In the genomic region with DNA sequence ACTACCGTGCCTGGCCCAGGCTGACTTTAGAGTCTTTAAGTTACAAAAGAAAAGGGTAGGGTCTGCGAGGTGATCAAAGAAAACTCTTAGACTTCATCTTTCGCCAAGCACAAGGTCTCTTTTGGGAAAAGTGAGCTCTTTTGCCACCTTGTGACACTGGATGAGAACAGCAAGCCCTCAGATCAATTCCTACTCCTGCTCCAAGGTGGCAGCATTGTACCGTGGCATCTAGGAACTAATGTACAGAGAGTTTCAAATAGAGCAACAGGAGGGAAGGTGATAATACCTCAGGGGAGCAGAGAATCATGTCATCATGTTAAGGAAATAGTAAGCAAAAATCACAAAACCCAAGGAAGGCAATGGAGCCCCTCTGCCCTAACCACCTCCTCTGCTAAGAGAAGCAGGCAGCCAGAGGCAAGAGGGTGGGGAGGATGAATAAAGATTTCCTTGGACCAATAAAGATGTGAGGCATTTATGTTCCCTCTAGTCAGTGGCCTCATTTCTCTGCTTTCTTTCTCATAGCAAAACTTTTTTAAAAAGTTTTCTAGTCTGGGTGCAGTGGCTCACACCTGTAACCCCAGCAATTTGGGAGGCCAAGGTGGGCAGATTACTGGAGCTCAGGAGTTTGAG, we compare ENCODE assay signal across 9 cellular contexts. TPM values are rescaled to one million over a fixed set of nuclear protein-coding genes. Genes with fewer than 3 reads are reported as not detected.
DNase-seq lines count a peak whose midpoint lies in the region; ATAC-seq and TF ChIP-seq lines count a peak whose summit lies in the region.
"Had no signal": no experiment of that assay in that cellular context is flagged by ENCODE, and none has a peak within 500 bp of the region (broad histone marks: within the 10 kb centered on the region; RNA-seq: fewer than 3 reads in every experiment).

No MANE protein-coding gene starts in this region.

- CTCF ChIA-PET in PC-9 (lab: Charles Lee) = interaction anchor here (0.5 to 1.6 kb wide), 17 partner anchors 15 to 1039 kb away, joined by 3 to 7 read pairs (median 4); a partner anchor contains a TSS

- H3K27ac Mint-ChIP-seq in natural killer cell treated with Interleukin-12 subunit alpha and Interleukin-12 subunit beta and Interleukin-15 and Interleukin-18, amount 100 ng/mL, for 72 hours = no peak overlapping the region

- H3K27ac ChIP-seq in PC-9 = no peak overlapping the region
- no peak overlapping the region for H3K27ac ChIP-seq in stomach

- no TSS peak for BruUV-seq in PC-9 (replicated peaks; lab: Mats Ljungman, UMichigan)

- no peaks in the 10 kb centered on the region for H3K9me2 ChIP-seq in PC-9 (ENCODE audit: insufficient read depth)

- H3F3A ChIP-seq in PC-9 (ENCODE audit: insufficient read depth, low read depth) = no peaks in the 10 kb centered on the region

- no peak for TF ChIP-seq POLR2A in stomach (IDR thresholded peaks at IDR 0.05)

- peak; percentile 94 for ATAC-seq in esophagus mucosa
- ATAC-seq in natural killer cell treated with Interleukin-12 subunit alpha and Interleukin-12 subunit beta and Interleukin-15 and Interleukin-18, amount 100 ng/mL, for 72 hours = peak; percentile 79

- no peaks in the 10 kb centered on the region for H3K9me3 Mint-ChIP-seq in natural killer cell treated with Interleukin-12 subunit alpha and Interleukin-12 subunit beta and Interleukin-15 and Interleukin-18, amount 100 ng/mL, for 72 hours

- H3K4me3 Mint-ChIP-seq in natural killer cell treated with Interleukin-12 subunit alpha and Interleukin-12 subunit beta and Interleukin-15 and Interleukin-18, amount 100 ng/mL, for 72 hours = no peak overlapping the region

- no peaks in the 10 kb centered on the region for H3K36me3 Mint-ChIP-seq in natural killer cell treated with Interleukin-12 subunit alpha and Interleukin-12 subunit beta and Interleukin-15 and Interleukin-18, amount 100 ng/mL, for 72 hours

- no peak overlapping the region for H2AFZ ChIP-seq in PC-9

- H3K4me3 ChIP-seq in PC-9 = no peak overlapping the region
- H3K4me3 ChIP-seq in stomach = no peak overlapping the region

- WGBS in stomach, 5 donors = 4 to 9% (median 5%) methylated on average over 4 of the region's 4 CpGs

- H3K27me3 Mint-ChIP-seq in natural killer cell treated with Interleukin-12 subunit alpha and Interleukin-12 subunit beta and Interleukin-15 and Interleukin-18, amount 100 ng/mL, for 72 hours = no peaks in the 10 kb centered on the region

- no peaks in the 10 kb centered on the region for H4K20me1 ChIP-seq in PC-9 (ENCODE audit: insufficient read depth)

- H3K4me1 ChIP-seq in PC-9 (replicated peaks; ENCODE audit: insufficient read depth) (no peaks in the 10 kb centered on the region), stomach (peaks cover 0 to 5% (median 2%) of the 10 kb centered on the region in 4 donors)

- POLR2A ChIA-PET in PC-9 (lab: Charles Lee; ENCODE audit: unreplicated experiment) = interaction anchor here (0.6 to 0.8 kb wide), 4 partner anchors 14 to 1192 kb away, joined by 3 to 6 read pairs (median 4); no protein-coding TSS in a partner anchor

- H3K27me3 ChIP-seq in PC-9 (ENCODE audit: insufficient read depth, low read depth) (no peaks in the 10 kb centered on the region), stomach (no peaks in the 10 kb centered on the region)

- H3K79me2 ChIP-seq in PC-9 (ENCODE audit: low read depth) = no peaks in the 10 kb centered on the region

- no peak for TF ChIP-seq EP300 in stomach (IDR thresholded peaks at IDR 0.05)

- H3K36me3 ChIP-seq in PC-9 (ENCODE audit: low read depth) = no peaks in the 10 kb centered on the region
- no peaks in the 10 kb centered on the region for H3K36me3 ChIP-seq in stomach

- intact Hi-C loops in PC-9 (cut with micrococcal nuclease; ENCODE audit: unreplicated experiment) = loop anchor here (2.0 to 5.0 kb wide), 3 partner anchors 23 to 746 kb away; no protein-coding TSS in a partner anchor
- intact Hi-C loops in stomach (cut with DNase I; ENCODE audit: low total_unique reads) = no loop called here

- DNase-seq in NK-92 treated with Interleukin-12 subunit alpha and Interleukin-12 subunit beta, amount 100 ng/mL, for 24 hours (lab: John Stamatoyannopoulos, UW) = peak; percentile 32
- DNase-seq in NK-92 (lab: John Stamatoyannopoulos, UW; ENCODE audit: unreplicated experiment) (no peak), LoVo (ENCODE audit: low spot score) (peak; percentile 76), PC-9 (peak; percentile 73), activated T-cell treated with anti-CD3 and anti-CD28 coated beads for 4 hours (peak; percentile 43), stomach (peak; percentile 70)
- no peak for DNase-seq in natural killer cell treated with Interleukin-12 subunit alpha and Interleukin-12 subunit beta and Interleukin-15 and Interleukin-18, amount 100 ng/mL, for 72 hours (ENCODE audit: low spot score)

- H3K9me3 ChIP-seq in PC-9 (ENCODE audit: insufficient read depth, low read depth) (no peaks in the 10 kb centered on the region), stomach (no peaks in the 10 kb centered on the region)

- peaks cover 0 to 8% of the 10 kb centered on the region in 2 donors for H3K4me1 Mint-ChIP-seq in natural killer cell treated with Interleukin-12 subunit alpha and Interleukin-12 subunit beta and Interleukin-15 and Interleukin-18, amount 100 ng/mL, for 72 hours (ENCODE audit: low read depth in 2 of 2)

- TF ChIP-seq CTCF in PC-9 (conservative IDR thresholded peaks at IDR 0.05) (peak; percentile 96), stomach (IDR thresholded peaks at IDR 0.05) (peak; percentile 16 to 100 (median 95))

- H3K4me2 ChIP-seq in PC-9 = no peak overlapping the region

RNA-seq across cellular contexts. Expression of a gene that starts 2.1 kb away (rescaled TPM):
- total RNA-seq in PC-9 (2021) (not detected in 2 replicates), esophagus mucosa (not detected), stomach (not detected)
- total RNA-seq in natural killer cell treated with Interleukin-12 subunit alpha and Interleukin-12 subunit beta and Interleukin-15 and Interleukin-18, amount 100 ng/mL, for 72 hours = not detected
- not detected for polyA plus RNA-seq in stomach
- total RNA-seq: mononuclear cell had no signal

RNA-seq across cellular contexts. Expression of a gene that starts 33.0 kb away (rescaled TPM):
- 125 and 185 TPM in 2 replicates for total RNA-seq in PC-9 (2021)
- 119 TPM for total RNA-seq in esophagus mucosa
- total RNA-seq in natural killer cell treated with Interleukin-12 subunit alpha and Interleukin-12 subunit beta and Interleukin-15 and Interleukin-18, amount 100 ng/mL, for 72 hours = 100 to 1,000 TPM in 1 of 2 donors, 10 to 100 TPM in 1; 41.9 to 126 TPM
- 10 to 100 TPM; 12.3 to 59.8 (median 45.2) TPM for total RNA-seq in stomach
- 10 to 100 TPM in 2 of 3 donors, 1 to 10 TPM in 1; 9.9 to 15.0 (median 13.9) TPM for polyA plus RNA-seq in stomach

RNA-seq across cellular contexts. Expression of a gene that starts 33.0 kb away (rescaled TPM):
- total RNA-seq in PC-9 (2021) (24.6 and 25.2 TPM in 2 replicates), esophagus mucosa (8.2 TPM), stomach (10 to 100 TPM in 4 of 5 donors, 1 to 10 TPM in 1; 8.0 to 54.3 (median 19.0) TPM)
- total RNA-seq in natural killer cell treated with Interleukin-12 subunit alpha and Interleukin-12 subunit beta and Interleukin-15 and Interleukin-18, amount 100 ng/mL, for 72 hours = 10 to 100 TPM; 30.5 to 55.4 TPM
- 1 to 10 TPM; 6.5 to 8.2 (median 6.8) TPM for polyA plus RNA-seq in stomach

Comparison
In these comparisons a context has a peak if more than half of its experiments do, and no peak if none do; other contexts are left out.
1. DNase-seq: peak in NK-92 treated with Interleukin-12 subunit alpha and Interleukin-12 subunit beta, amount 100 ng/mL, for 24 hours (single experiment), LoVo (single experiment), PC-9 (2 of 2), activated T-cell treated with anti-CD3 and anti-CD28 coated beads for 4 hours (single experiment) and stomach (single experiment); none in NK-92 (single experiment) and natural killer cell treated with Interleukin-12 subunit alpha and Interleukin-12 subunit beta and Interleukin-15 and Interleukin-18, amount 100 ng/mL, for 72 hours (single experiment).